ENCODE assay signal across 10 cellular contexts in genomic region chr2:3340144-3340543, GRCh38.
"Had no signal": no experiment of that assay in that cellular context is flagged by ENCODE, and none has a peak within 500 bp of the region (broad histone marks: within the 10 kb centered on the region; RNA-seq: fewer than 3 reads in every experiment).

No MANE protein-coding gene starts in this region.

- H3K9me3 ChIP-seq: HAP-1 had no signal

- H3K4me2 ChIP-seq: GM23338 had no signal

- FAIRE-seq: H1, H54, HTR-8/SVneo, K562 had no signal

- ATAC-seq: GM23338, HCT116, K562 had no signal

- H3K36me3 ChIP-seq: HAP-1 had no signal

- H3K4me3 ChIP-seq: GM23338, HAP-1, K562 had no signal

- DNase-seq: HFFc6, IMR-90, KG1 had no signal

- H2AFZ ChIP-seq: GM23338 had no signal

- H3K4me1 ChIP-seq: HAP-1 had no signal
